In the genomic region with DNA sequence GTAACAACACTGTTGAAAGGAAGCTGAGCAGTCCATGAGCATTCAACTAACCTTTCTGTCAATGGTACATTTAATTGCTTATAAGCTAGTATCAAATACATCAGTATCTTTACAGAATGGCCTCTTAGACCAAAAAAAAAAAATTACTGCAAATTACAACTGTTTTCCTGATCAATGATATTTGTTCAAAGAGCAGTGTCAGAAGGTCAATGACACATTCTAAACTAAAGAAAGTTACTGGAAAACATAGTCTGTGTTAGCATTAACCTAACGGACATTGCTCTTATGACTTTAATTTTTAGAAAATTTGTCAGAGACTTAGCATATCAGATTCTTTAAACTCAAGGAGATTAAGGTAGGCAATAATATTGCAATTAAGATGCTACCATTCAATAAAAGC, we compare ENCODE assay signal across 1 cellular context.
TF ChIP-seq lines count a peak whose summit lies in the region.

No MANE protein-coding gene starts in this region.

TF ChIP-seq in HepG2, 621 proteins besides CTCF, POLR2A, EP300 and RAD21 (continued from another document):
- TF ChIP-seq, protein P1, sequence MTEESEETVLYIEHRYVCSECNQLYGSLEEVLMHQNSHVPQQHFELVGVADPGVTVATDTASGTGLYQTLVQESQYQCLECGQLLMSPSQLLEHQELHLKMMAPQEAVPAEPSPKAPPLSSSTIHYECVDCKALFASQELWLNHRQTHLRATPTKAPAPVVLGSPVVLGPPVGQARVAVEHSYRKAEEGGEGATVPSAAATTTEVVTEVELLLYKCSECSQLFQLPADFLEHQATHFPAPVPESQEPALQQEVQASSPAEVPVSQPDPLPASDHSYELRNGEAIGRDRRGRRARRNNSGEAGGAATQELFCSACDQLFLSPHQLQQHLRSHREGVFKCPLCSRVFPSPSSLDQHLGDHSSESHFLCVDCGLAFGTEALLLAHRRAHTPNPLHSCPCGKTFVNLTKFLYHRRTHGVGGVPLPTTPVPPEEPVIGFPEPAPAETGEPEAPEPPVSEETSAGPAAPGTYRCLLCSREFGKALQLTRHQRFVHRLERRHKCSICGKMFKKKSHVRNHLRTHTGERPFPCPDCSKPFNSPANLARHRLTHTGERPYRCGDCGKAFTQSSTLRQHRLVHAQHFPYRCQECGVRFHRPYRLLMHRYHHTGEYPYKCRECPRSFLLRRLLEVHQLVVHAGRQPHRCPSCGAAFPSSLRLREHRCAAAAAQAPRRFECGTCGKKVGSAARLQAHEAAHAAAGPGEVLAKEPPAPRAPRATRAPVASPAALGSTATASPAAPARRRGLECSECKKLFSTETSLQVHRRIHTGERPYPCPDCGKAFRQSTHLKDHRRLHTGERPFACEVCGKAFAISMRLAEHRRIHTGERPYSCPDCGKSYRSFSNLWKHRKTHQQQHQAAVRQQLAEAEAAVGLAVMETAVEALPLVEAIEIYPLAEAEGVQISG (CRISPR knock-in tag; IDR thresholded peaks at IDR 0.05) = no peak
- no peak for TF ChIP-seq ZNF7 (CRISPR knock-in tag; IDR thresholded peaks at IDR 0.05)
- TF ChIP-seq, protein P2, sequence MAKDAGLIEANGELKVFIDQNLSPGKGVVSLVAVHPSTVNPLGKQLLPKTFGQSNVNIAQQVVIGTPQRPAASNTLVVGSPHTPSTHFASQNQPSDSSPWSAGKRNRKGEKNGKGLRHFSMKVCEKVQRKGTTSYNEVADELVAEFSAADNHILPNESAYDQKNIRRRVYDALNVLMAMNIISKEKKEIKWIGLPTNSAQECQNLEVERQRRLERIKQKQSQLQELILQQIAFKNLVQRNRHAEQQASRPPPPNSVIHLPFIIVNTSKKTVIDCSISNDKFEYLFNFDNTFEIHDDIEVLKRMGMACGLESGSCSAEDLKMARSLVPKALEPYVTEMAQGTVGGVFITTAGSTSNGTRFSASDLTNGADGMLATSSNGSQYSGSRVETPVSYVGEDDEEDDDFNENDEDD (CRISPR knock-in tag; IDR thresholded peaks at IDR 0.05; ENCODE audit: borderline replicate concordance) = no peak
- TF ChIP-seq, protein P3, sequence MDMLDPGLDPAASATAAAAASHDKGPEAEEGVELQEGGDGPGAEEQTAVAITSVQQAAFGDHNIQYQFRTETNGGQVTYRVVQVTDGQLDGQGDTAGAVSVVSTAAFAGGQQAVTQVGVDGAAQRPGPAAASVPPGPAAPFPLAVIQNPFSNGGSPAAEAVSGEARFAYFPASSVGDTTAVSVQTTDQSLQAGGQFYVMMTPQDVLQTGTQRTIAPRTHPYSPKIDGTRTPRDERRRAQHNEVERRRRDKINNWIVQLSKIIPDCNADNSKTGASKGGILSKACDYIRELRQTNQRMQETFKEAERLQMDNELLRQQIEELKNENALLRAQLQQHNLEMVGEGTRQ (IDR thresholded peaks at IDR 0.05; ENCODE audit: low read depth, low read length) = no peak
- TF ChIP-seq, protein P3 (CRISPR knock-in tag; IDR thresholded peaks at IDR 0.05; ENCODE audit: borderline replicate concordance) = no peak
- TF ChIP-seq SNAPC2 (CRISPR knock-in tag; IDR thresholded peaks at IDR 0.05) = no peak
- TF ChIP-seq ZNF34 (CRISPR knock-in tag; IDR thresholded peaks at IDR 0.05; ENCODE audit: borderline replicate concordance) = no peak
- TF ChIP-seq, protein P4, sequence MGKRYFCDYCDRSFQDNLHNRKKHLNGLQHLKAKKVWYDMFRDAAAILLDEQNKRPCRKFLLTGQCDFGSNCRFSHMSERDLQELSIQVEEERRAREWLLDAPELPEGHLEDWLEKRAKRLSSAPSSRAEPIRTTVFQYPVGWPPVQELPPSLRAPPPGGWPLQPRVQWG (CRISPR knock-in tag; IDR thresholded peaks at IDR 0.05; ENCODE audit: borderline replicate concordance, low read depth) = no peak
- TF ChIP-seq LCORL (IDR thresholded peaks at IDR 0.05) = no peak
- TF ChIP-seq LCORL (CRISPR knock-in tag; IDR thresholded peaks at IDR 0.05) = no peak
- no peak for TF ChIP-seq ZNF678 (CRISPR knock-in tag; IDR thresholded peaks at IDR 0.05)
- TF ChIP-seq MXD4 (CRISPR knock-in tag; IDR thresholded peaks at IDR 0.05) = no peak
- TF ChIP-seq, protein P5, sequence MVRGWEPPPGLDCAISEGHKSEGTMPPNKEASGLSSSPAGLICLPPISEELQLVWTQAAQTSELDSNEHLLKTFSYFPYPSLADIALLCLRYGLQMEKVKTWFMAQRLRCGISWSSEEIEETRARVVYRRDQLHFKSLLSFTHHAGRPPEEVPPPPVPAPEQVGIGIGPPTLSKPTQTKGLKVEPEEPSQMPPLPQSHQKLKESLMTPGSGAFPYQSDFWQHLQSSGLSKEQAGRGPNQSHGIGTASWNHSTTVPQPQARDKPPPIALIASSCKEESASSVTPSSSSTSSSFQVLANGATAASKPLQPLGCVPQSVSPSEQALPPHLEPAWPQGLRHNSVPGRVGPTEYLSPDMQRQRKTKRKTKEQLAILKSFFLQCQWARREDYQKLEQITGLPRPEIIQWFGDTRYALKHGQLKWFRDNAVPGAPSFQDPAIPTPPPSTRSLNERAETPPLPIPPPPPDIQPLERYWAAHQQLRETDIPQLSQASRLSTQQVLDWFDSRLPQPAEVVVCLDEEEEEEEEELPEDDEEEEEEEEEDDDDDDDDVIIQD (CRISPR knock-in tag; IDR thresholded peaks at IDR 0.05; ENCODE audit: low read depth) = peak; percentile 65; the same call in 1 of the 2 replicates
- no peak for TF ChIP-seq STAT5B (CRISPR knock-in tag; IDR thresholded peaks at IDR 0.05)
- TF ChIP-seq, protein P6, sequence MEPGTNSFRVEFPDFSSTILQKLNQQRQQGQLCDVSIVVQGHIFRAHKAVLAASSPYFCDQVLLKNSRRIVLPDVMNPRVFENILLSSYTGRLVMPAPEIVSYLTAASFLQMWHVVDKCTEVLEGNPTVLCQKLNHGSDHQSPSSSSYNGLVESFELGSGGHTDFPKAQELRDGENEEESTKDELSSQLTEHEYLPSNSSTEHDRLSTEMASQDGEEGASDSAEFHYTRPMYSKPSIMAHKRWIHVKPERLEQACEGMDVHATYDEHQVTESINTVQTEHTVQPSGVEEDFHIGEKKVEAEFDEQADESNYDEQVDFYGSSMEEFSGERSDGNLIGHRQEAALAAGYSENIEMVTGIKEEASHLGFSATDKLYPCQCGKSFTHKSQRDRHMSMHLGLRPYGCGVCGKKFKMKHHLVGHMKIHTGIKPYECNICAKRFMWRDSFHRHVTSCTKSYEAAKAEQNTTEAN (CRISPR knock-in tag; conservative IDR thresholded peaks at IDR 0.05) = no peak
- TF ChIP-seq GTF3A (CRISPR knock-in tag; conservative IDR thresholded peaks at IDR 0.05) = no peak
- TF ChIP-seq MXI1 (IDR thresholded peaks at IDR 0.05; ENCODE audit: borderline replicate concordance, low read depth, low read length) = no peak
- no peak for TF ChIP-seq REL (CRISPR knock-in tag; conservative IDR thresholded peaks at IDR 0.05)
- TF ChIP-seq EED (CRISPR knock-in tag; IDR thresholded peaks at IDR 0.05) = no peak
- no peak for TF ChIP-seq ZNF331 (CRISPR knock-in tag; IDR thresholded peaks at IDR 0.05)
- no peak for TF ChIP-seq TGIF2 (CRISPR knock-in tag; IDR thresholded peaks at IDR 0.05)
- TF ChIP-seq ZNF367 (CRISPR knock-in tag; IDR thresholded peaks at IDR 0.05; ENCODE audit: borderline replicate concordance) = no peak
- no peak for TF ChIP-seq ZNF615 (CRISPR knock-in tag; IDR thresholded peaks at IDR 0.05; ENCODE audit: borderline replicate concordance)
- no peak for TF ChIP-seq ETV6 (CRISPR knock-in tag; conservative IDR thresholded peaks at IDR 0.05)
- TF ChIP-seq ZNF766 (CRISPR knock-in tag; IDR thresholded peaks at IDR 0.05; ENCODE audit: borderline replicate concordance) = no peak
- TF ChIP-seq EEA1 (CRISPR knock-in tag; IDR thresholded peaks at IDR 0.05; ENCODE audit: borderline replicate concordance) = no peak
- TF ChIP-seq KLF15 (CRISPR knock-in tag; IDR thresholded peaks at IDR 0.05; ENCODE audit: borderline replicate concordance) = no peak
- TF ChIP-seq ELF3 (CRISPR knock-in tag; IDR thresholded peaks at IDR 0.05) = no peak
- TF ChIP-seq ZNF354B (CRISPR knock-in tag; IDR thresholded peaks at IDR 0.05) = no peak
- TF ChIP-seq, protein P7, sequence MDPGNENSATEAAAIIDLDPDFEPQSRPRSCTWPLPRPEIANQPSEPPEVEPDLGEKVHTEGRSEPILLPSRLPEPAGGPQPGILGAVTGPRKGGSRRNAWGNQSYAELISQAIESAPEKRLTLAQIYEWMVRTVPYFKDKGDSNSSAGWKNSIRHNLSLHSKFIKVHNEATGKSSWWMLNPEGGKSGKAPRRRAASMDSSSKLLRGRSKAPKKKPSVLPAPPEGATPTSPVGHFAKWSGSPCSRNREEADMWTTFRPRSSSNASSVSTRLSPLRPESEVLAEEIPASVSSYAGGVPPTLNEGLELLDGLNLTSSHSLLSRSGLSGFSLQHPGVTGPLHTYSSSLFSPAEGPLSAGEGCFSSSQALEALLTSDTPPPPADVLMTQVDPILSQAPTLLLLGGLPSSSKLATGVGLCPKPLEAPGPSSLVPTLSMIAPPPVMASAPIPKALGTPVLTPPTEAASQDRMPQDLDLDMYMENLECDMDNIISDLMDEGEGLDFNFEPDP (CRISPR knock-in tag; conservative IDR thresholded peaks at IDR 0.05) = no peak
- no peak for TF ChIP-seq ZFYVE20 (CRISPR knock-in tag; IDR thresholded peaks at IDR 0.05; ENCODE audit: borderline replicate concordance, low read depth)
- TF ChIP-seq NBN (conservative IDR thresholded peaks at IDR 0.05) = no peak
- TF ChIP-seq MAF1 (CRISPR knock-in tag; IDR thresholded peaks at IDR 0.05; ENCODE audit: borderline replicate concordance) = no peak
- TF ChIP-seq, protein P8, sequence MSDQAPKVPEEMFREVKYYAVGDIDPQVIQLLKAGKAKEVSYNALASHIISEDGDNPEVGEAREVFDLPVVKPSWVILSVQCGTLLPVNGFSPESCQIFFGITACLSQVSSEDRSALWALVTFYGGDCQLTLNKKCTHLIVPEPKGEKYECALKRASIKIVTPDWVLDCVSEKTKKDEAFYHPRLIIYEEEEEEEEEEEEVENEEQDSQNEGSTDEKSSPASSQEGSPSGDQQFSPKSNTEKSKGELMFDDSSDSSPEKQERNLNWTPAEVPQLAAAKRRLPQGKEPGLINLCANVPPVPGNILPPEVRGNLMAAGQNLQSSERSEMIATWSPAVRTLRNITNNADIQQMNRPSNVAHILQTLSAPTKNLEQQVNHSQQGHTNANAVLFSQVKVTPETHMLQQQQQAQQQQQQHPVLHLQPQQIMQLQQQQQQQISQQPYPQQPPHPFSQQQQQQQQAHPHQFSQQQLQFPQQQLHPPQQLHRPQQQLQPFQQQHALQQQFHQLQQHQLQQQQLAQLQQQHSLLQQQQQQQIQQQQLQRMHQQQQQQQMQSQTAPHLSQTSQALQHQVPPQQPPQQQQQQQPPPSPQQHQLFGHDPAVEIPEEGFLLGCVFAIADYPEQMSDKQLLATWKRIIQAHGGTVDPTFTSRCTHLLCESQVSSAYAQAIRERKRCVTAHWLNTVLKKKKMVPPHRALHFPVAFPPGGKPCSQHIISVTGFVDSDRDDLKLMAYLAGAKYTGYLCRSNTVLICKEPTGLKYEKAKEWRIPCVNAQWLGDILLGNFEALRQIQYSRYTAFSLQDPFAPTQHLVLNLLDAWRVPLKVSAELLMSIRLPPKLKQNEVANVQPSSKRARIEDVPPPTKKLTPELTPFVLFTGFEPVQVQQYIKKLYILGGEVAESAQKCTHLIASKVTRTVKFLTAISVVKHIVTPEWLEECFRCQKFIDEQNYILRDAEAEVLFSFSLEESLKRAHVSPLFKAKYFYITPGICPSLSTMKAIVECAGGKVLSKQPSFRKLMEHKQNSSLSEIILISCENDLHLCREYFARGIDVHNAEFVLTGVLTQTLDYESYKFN (CRISPR knock-in tag; conservative IDR thresholded peaks at IDR 0.05) = peak; percentile 57; the same call in 1 of the 2 replicates
- no peak for TF ChIP-seq PHF20 (CRISPR knock-in tag; IDR thresholded peaks at IDR 0.05)
- no peak for TF ChIP-seq NCOA5 (CRISPR knock-in tag; IDR thresholded peaks at IDR 0.05)
